ENCODE assay signal across 8 cellular contexts in the genomic region with DNA sequence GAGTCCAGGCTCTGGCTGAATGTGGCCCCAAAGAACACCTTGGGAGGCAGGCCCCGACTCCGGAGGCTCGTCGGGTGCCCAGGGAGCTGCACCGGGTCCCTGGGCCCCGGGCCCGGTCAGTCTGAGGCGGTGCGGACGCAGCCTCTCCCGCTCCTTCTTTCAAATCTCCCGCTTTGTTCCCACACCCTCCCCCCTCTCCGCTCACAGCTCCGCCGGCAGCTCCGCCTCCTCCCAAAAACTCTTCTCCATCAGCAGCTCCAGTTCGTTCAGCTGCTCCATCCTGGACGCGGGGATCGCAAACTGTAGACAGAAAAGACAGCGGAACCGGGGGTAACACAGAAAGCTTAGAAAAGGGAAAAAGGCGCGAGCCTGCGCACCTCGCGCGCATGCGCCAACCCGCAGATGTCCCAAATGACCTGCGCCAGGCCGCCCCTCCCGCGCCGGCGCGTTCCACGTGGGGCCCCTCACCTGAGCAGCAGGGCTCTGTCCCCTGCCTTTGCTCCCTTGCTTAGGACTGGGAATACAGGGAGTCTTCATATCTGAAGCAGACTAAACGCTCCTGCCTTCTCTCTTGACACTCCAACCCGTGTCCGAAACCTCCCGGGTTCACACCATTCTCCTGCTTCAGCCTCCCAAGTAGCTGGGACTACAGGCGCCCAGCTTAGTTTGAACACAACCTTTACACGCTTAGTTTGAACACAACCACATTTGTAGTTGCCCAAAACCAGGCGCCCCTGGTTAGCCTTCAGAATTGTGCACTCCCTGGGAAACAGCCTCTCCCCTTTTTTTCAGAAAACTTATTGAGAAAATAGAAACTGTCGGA. TPM values are rescaled to one million over a fixed set of nuclear protein-coding genes. Genes with fewer than 3 reads are reported as not detected.
A peak's percentile ranks its signal among the peaks of the same experiment; 100 is the strongest.
DNase-seq lines count a peak whose midpoint lies in the region; ATAC-seq and TF ChIP-seq lines count a peak whose summit lies in the region.

A gene with protein sequence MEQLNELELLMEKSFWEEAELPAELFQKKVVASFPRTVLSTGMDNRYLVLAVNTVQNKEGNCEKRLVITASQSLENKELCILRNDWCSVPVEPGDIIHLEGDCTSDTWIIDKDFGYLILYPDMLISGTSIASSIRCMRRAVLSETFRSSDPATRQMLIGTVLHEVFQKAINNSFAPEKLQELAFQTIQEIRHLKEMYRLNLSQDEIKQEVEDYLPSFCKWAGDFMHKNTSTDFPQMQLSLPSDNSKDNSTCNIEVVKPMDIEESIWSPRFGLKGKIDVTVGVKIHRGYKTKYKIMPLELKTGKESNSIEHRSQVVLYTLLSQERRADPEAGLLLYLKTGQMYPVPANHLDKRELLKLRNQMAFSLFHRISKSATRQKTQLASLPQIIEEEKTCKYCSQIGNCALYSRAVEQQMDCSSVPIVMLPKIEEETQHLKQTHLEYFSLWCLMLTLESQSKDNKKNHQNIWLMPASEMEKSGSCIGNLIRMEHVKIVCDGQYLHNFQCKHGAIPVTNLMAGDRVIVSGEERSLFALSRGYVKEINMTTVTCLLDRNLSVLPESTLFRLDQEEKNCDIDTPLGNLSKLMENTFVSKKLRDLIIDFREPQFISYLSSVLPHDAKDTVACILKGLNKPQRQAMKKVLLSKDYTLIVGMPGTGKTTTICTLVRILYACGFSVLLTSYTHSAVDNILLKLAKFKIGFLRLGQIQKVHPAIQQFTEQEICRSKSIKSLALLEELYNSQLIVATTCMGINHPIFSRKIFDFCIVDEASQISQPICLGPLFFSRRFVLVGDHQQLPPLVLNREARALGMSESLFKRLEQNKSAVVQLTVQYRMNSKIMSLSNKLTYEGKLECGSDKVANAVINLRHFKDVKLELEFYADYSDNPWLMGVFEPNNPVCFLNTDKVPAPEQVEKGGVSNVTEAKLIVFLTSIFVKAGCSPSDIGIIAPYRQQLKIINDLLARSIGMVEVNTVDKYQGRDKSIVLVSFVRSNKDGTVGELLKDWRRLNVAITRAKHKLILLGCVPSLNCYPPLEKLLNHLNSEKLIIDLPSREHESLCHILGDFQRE (minus strand): TSS at position 388 of the 823 bp plus-strand sequence. CDS start 109 bp downstream, at position 279.

- H3K9ac ChIP-seq in BLaER1: peak within 1 kb of the TSS; percentile 85

- peak within 1 kb of the TSS; percentile 99 for H3K27ac Mint-ChIP-seq in activated CD4-positive, alpha-beta T cell treated with anti-CD3 and anti-CD28 coated beads, Interleukin-2, amount 10 ng/mL, durations not matched to agents 24 days and 14 days

- H4K20me1 ChIP-seq in BLaER1: no peaks in the 10 kb centered on the region

- H3K4me3 ChIP-seq in BLaER1 (peak within 1 kb of the TSS; percentile 72), coronary artery (peak within 1 kb of the TSS; percentile 73)

- peaks cover 34% of the 10 kb centered on the region for H3K4me1 ChIP-seq in BLaER1

- peaks cover 24% of the 10 kb centered on the region for H3K36me3 ChIP-seq in BLaER1

- H3K36me3 Mint-ChIP-seq in activated CD4-positive, alpha-beta T cell treated with anti-CD3 and anti-CD28 coated beads, Interleukin-2, amount 10 ng/mL, durations not matched to agents 24 days and 14 days (ENCODE audit: low read depth): peaks cover 29% of the 10 kb centered on the region

- peak within 1 kb of the TSS; percentile 86 for H3K4me2 ChIP-seq in BLaER1

- DNase-seq in NCI-H510A treated with DMSO at 0.1 percent for 48 hours (lab: John Stamatoyannopoulos, UW) (peak; percentile 85), coronary artery (ENCODE audit: low spot score) (no peak), left kidney (ENCODE audit: low read depth, low spot score) (peak; percentile 94)
- peak; percentile 94 for DNase-seq in activated CD4-positive, alpha-beta T cell treated with anti-CD3 and anti-CD28 coated beads, Interleukin-2, amount 10 ng/mL, durations not matched to agents 24 days and 14 days
- peak; percentile 63 for DNase-seq in stimulated activated CD4-positive, alpha-beta T cell treated with anti-CD3 and anti-CD28 coated beads, Interleukin-2, amount 100 ng/mL, for 4 hours (ENCODE audit: low read depth)

- peak; percentile 75 for TF ChIP-seq POLR2A in GM19193 (IDR thresholded peaks at IDR 0.05; ENCODE audit: extremely low read depth, insufficient read depth, insufficient read length)

- H3K27me3 ChIP-seq in BLaER1: no peaks in the 10 kb centered on the region

- no peaks in the 10 kb centered on the region for H3K27me3 Mint-ChIP-seq in activated CD4-positive, alpha-beta T cell treated with anti-CD3 and anti-CD28 coated beads, Interleukin-2, amount 10 ng/mL, durations not matched to agents 24 days and 14 days

- H3K4me3 Mint-ChIP-seq in activated CD4-positive, alpha-beta T cell treated with anti-CD3 and anti-CD28 coated beads, Interleukin-2, amount 10 ng/mL, durations not matched to agents 24 days and 14 days: peak within 1 kb of the TSS; percentile 97

- H3K9me3 ChIP-seq in BLaER1: no peaks in the 10 kb centered on the region

- peak within 1 kb of the TSS; percentile 84 for H3K27ac ChIP-seq in BLaER1
- H3K27ac ChIP-seq in coronary artery: peak within 1 kb of the TSS; percentile 38 to 46

- ATAC-seq in HG03378 (IDR thresholded peaks at IDR 0.05; ENCODE audit: unreplicated experiment): peak; percentile 79

- peaks cover 21% of the 10 kb centered on the region for H3K4me1 Mint-ChIP-seq in activated CD4-positive, alpha-beta T cell treated with anti-CD3 and anti-CD28 coated beads, Interleukin-2, amount 10 ng/mL, durations not matched to agents 24 days and 14 days

- TF ChIP-seq CTCF in coronary artery (IDR thresholded peaks at IDR 0.05): no peak

- intact Hi-C loops in activated CD4-positive, alpha-beta T cell treated with anti-CD3 and anti-CD28 coated beads, Interleukin-2, amount 10 ng/mL, durations not matched to agents 24 days and 14 days (cut with micrococcal nuclease): loop anchor here (1.0 kb wide), 2 partner anchors 56 to 250 kb away; a partner anchor contains a TSS

- no peaks in the 10 kb centered on the region for H3K9me3 Mint-ChIP-seq in activated CD4-positive, alpha-beta T cell treated with anti-CD3 and anti-CD28 coated beads, Interleukin-2, amount 10 ng/mL, durations not matched to agents 24 days and 14 days

RNA-seq across cellular contexts. Expression of the gene that starts here (rescaled TPM):
- total RNA-seq in activated CD4-positive, alpha-beta T cell treated with anti-CD3 and anti-CD28 coated beads, Interleukin-2, amount 10 ng/mL, durations not matched to agents 24 days and 14 days: 58.0 and 59.1 TPM in 2 replicates
